In the genomic region with DNA sequence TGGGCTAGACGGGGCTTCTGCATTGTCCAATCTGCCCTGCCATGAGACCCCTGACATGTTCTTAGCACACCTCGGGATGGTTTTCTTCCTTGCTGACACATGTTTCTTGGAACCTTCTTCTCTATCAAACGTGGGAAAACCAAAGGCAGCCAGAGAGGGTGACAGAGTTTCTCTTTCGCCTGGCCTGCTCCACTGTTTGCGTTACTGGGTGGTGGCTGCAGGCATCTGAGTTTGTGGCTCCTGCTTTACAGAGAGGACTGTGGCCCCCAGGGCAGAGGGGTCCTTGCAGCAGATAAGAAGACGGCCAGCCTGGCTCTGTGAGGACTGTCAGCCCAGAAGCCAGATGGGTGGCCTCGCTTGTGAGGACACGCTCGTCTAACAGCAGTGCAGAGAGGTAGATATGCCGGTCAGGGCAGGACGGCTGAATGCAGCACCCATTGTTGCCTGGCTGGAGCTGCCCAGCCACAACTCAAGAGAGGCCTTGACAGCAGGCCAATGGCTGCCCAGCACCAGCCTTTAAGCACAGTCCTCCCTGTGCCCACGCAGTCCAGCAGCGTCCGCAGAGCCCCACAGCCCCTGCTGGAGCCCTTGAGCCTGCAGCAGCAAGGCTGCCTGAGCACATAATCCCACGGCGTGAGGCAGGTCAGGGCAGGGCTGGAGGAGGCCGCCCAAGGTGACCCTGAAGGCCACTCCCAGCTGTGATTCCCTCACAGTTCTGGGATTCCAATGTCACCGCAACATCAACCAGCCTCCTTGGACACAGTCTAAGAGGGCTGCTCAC, we compare ENCODE assay signal across 19 cellular contexts. TPM values are rescaled to one million over a fixed set of nuclear protein-coding genes. Genes with fewer than 3 reads are reported as not detected.
DNase-seq lines count a peak whose midpoint lies in the region; ATAC-seq and TF ChIP-seq lines count a peak whose summit lies in the region.
"Had no signal": no experiment of that assay in that cellular context is flagged by ENCODE, and none has a peak within 500 bp of the region (broad histone marks: within the 10 kb centered on the region; RNA-seq: fewer than 3 reads in every experiment).

No MANE protein-coding gene starts in this region.

- H3K27me3 Mint-ChIP-seq in CD14-positive monocyte (ENCODE audit: low read depth in 3 of 3) (peaks cover 0 to 5% (median 0%) of the 10 kb centered on the region in 3 donors), WTC11 (ENCODE audit: low read depth) (no peaks in the 10 kb centered on the region)
- H3K27me3 Mint-ChIP-seq: CD4-positive, CD25-positive, alpha-beta regulatory T cell had no signal

- no peak for TF ChIP-seq POLR2A in heart left ventricle (IDR thresholded peaks at IDR 0.05)
- TF ChIP-seq POLR2A in gastrocnemius medialis (IDR thresholded peaks at IDR 0.05) = no peak

- H3K27me3 ChIP-seq in heart left ventricle = no peaks in the 10 kb centered on the region
- H3K27me3 ChIP-seq in gastrocnemius medialis = no peaks in the 10 kb centered on the region

- TF ChIP-seq CTCF in CD14-positive monocyte (IDR thresholded peaks at IDR 0.05) (no peak), WTC11 (IDR thresholded peaks at IDR 0.05) (no peak), heart left ventricle (IDR thresholded peaks at IDR 0.05) (no peak), mucosa of descending colon (IDR thresholded peaks at IDR 0.05) (no peak), gastrocnemius medialis (IDR thresholded peaks at IDR 0.05 in 4 of 5, conservative IDR thresholded peaks at IDR 0.05 in 1 of 5) (no peak)

- CTCF ChIA-PET in WTC11 (lab: Charles Lee) = no interaction called here

- WGBS in heart left ventricle, 4 donors = 60 to 75% (median 64%) methylated on average over 13 to 18 of the region's 18 CpGs

- H3K27ac Mint-ChIP-seq in CD14-positive monocyte (peak overlapping the region in 5 of 7 donors; percentile 20 to 76 (median 60)), WTC11 (no peak overlapping the region)

- DNase-seq in CD14-positive monocyte (ENCODE audit: low spot score) (no peak), WTC11 (ENCODE audit: low spot score) (no peak), heart left ventricle (peak in 1 of 5 donors; percentile 51), mucosa of descending colon (no peak), gastrocnemius medialis (no peak), NCI-H345 (lab: John Stamatoyannopoulos, UW) (no peak), foreskin melanocyte (no peak), NCI-H446 (lab: John Stamatoyannopoulos, UW) (no peak)
- DNase-seq: CD4-positive, CD25-positive, alpha-beta regulatory T cell; DND-41; GF-D8; GM23248; MV-4-11; NCI-H1417 treated with DMSO at 0.1 percent for 48 hours; NCI-H2081 treated with DMSO at 0.1 percent for 48 hours; NCI-H2227 treated with DMSO at 0.1 percent for 48 hours; NCI-H69; NK-92 treated with Interleukin-12 subunit alpha and Interleukin-12 subunit beta, amount 100 ng/mL, for 24 hours; OCI-M1 had no signal

- H3K4me1 Mint-ChIP-seq in CD14-positive monocyte (peaks cover 34% of the 10 kb centered on the region), WTC11 (peaks cover 7% of the 10 kb centered on the region)

- H3K9me3 ChIP-seq in heart left ventricle = no peaks in the 10 kb centered on the region
- no peaks in the 10 kb centered on the region for H3K9me3 ChIP-seq in mucosa of descending colon
- H3K9me3 ChIP-seq in gastrocnemius medialis = no peaks in the 10 kb centered on the region

- intact Hi-C loops in CD14-positive monocyte (cut with micrococcal nuclease) = loop anchor here in 1 of 2 donors (10.0 kb wide), 1 partner anchor 84 kb away; a partner anchor contains a TSS
- intact Hi-C loops in heart left ventricle (cut with DNase I) = loop anchor here in 4 of 10 donors (5.0 to 10.0 kb wide), 3 partner anchors 134 to 146 kb away; a partner anchor contains a TSS
- intact Hi-C loops in mucosa of descending colon (cut with DNase I, micrococcal nuclease) = no loop called here
- intact Hi-C loops in gastrocnemius medialis (cut with DNase I; ENCODE audit: low total_unique reads) = no loop called here

- peaks cover 0 to 78% (median 49%) of the 10 kb centered on the region in 9 donors for H3K36me3 ChIP-seq in heart left ventricle
- H3K36me3 ChIP-seq in mucosa of descending colon (ENCODE audit: low read depth) = peaks cover 3% of the 10 kb centered on the region
- H3K36me3 ChIP-seq in gastrocnemius medialis = peaks cover 0 to 10% of the 10 kb centered on the region in 2 donors

- peaks cover 2 to 9% (median 5%) of the 10 kb centered on the region in 7 donors for H3K9me3 Mint-ChIP-seq in CD14-positive monocyte
- H3K9me3 Mint-ChIP-seq in WTC11 = no peaks in the 10 kb centered on the region
- H3K9me3 Mint-ChIP-seq: CD4-positive, CD25-positive, alpha-beta regulatory T cell had no signal

- H3K4me3 ChIP-seq in heart left ventricle = no peak overlapping the region
- H3K4me3 ChIP-seq in mucosa of descending colon = no peak overlapping the region
- H3K4me3 ChIP-seq in gastrocnemius medialis = no peak overlapping the region
- H3K4me3 ChIP-seq: GM23248 had no signal

- H3K27ac ChIP-seq in heart left ventricle (peak overlapping the region in 10 of 12 donors; percentile 6 to 70 (median 53)), gastrocnemius medialis (no peak overlapping the region)
- H3K27ac ChIP-seq: GM23248 had no signal

- peaks cover 0 to 59% (median 45%) of the 10 kb centered on the region in 12 donors for H3K4me1 ChIP-seq in heart left ventricle
- no peaks in the 10 kb centered on the region for H3K4me1 ChIP-seq in mucosa of descending colon (ENCODE audit: low read depth)
- peaks cover 7 to 11% of the 10 kb centered on the region in 2 donors for H3K4me1 ChIP-seq in gastrocnemius medialis

- peaks cover 69 to 90% of the 10 kb centered on the region in 2 donors for H3K36me3 Mint-ChIP-seq in CD14-positive monocyte
- H3K36me3 Mint-ChIP-seq in WTC11 = peaks cover 35% of the 10 kb centered on the region

- H3K4me3 Mint-ChIP-seq in CD14-positive monocyte (no peak overlapping the region), WTC11 (no peak overlapping the region)
- H3K4me3 Mint-ChIP-seq: CD4-positive, CD25-positive, alpha-beta regulatory T cell had no signal

- POLR2A ChIA-PET in WTC11 (lab: Charles Lee) = no interaction called here

- in situ Hi-C loops in gastrocnemius medialis (cut with MboI; ENCODE audit: low sequenced_read_pairs in 4 of 4) = no loop called here

- ATAC-seq in WTC11 (no peak), heart left ventricle (peak in 2 of 4 donors; percentile 3 to 27), mucosa of descending colon (peak; percentile 62), gastrocnemius medialis (no peak)

TF ChIP-seq in WTC11, 78 proteins besides CTCF, POLR2A, EP300 and RAD21:
- no peak for TF ChIP-seq ETV6 (CRISPR knock-in tag; IDR thresholded peaks at IDR 0.05)
- 0 out of 2 replicates have a peak, but pooled peaks have one; percentile 26 for TF ChIP-seq FOXP1 (CRISPR knock-in tag; IDR thresholded peaks at IDR 0.05; ENCODE audit: borderline replicate concordance)

RNA-seq across cellular contexts. Expression of a gene that starts 15.0 kb away (rescaled TPM):
- polyA plus RNA-seq in CD14-positive monocyte (not detected), heart left ventricle (1 to 10 TPM; 1.3 to 3.2 TPM)
- total RNA-seq in WTC11 (2021) (1.2 to 2.3 TPM (median 2.0 TPM) in 3 replicates), heart left ventricle (1 to 10 TPM in 8 of 9 donors, under 1 TPM in 1; 0.31 to 5.6 (median 1.7) TPM), mucosa of descending colon (1 to 10 TPM in 1 of 3 donors, under 1 TPM in 2; 0.36 to 2.2 (median 0.87) TPM), gastrocnemius medialis (under 1 TPM in 3 of 4 donors, not detected in 1; 0.03 to 0.05 (median 0.04) TPM)

Comparison
In these comparisons a context has a peak if more than half of its experiments do, and no peak if none do; other contexts are left out.
1. H3K27ac ChIP-seq: peak in heart left ventricle (10 of 12); none in gastrocnemius medialis (0 of 4).